9 cellular contexts compared by ENCODE assay signal in genomic region chr2:201235865-201236811, GRCh38. TPM values are rescaled to one million over a fixed set of nuclear protein-coding genes. Genes with fewer than 3 reads are reported as not detected.
DNase-seq lines count a peak whose midpoint lies in the region; TF ChIP-seq lines count a peak whose summit lies in the region.
"Had no signal": no experiment of that assay in that cellular context is flagged by ENCODE, and none has a peak within 500 bp of the region (broad histone marks: within the 10 kb centered on the region; RNA-seq: fewer than 3 reads in every experiment).

No MANE protein-coding gene starts in this region.

- H4K20me1 ChIP-seq in mammary epithelial cell (ENCODE audit: insufficient read depth, low read length), result no peaks in the 10 kb centered on the region

- H3K79me2 ChIP-seq in mammary epithelial cell (ENCODE audit: insufficient read depth, low read length), result peaks cover 20% of the 10 kb centered on the region

- H3K9ac ChIP-seq in mammary epithelial cell (ENCODE audit: insufficient read depth, low read length), result peak overlapping the region; percentile 4

- H3K36me3 ChIP-seq in MG63 (no peaks in the 10 kb centered on the region), mammary epithelial cell (ENCODE audit: insufficient read depth, low read length) (no peaks in the 10 kb centered on the region)

- intact Hi-C loops in mammary epithelial cell (cut with micrococcal nuclease), result loop anchor here (1.0 to 10.0 kb wide), 5 partner anchors 22 to 409 kb away; partner anchors contain the start of genes STRADB, TMEM237 and TRAK2

- H2AFZ ChIP-seq in mammary epithelial cell (ENCODE audit: low read depth, low read length), result peak overlapping the region; percentile 46

- H3K4me3 ChIP-seq in MG63 (no peak overlapping the region), mammary epithelial cell (replicated peaks in 1 of 3; ENCODE audit: insufficient read depth in 1 of 3, low read depth in 2 of 3, low read length in 3 of 3) (peak overlapping the region in 1 of 3 experiments; percentile 12)

- in situ Hi-C loops in mammary epithelial cell (cut with MboI; ENCODE audit: low sequenced_read_pairs in 2 of 2), result loop anchor here in 1 of 2 donors (5.0 to 25.0 kb wide), 2 partner anchors 126 to 376 kb away; a partner anchor contains a TSS

- dilution Hi-C loops in mammary epithelial cell (cut with HindIII; ENCODE audit: low sequenced_read_pairs), result no loop called here

- no peak overlapping the region for H3K27ac ChIP-seq in mammary epithelial cell (ENCODE audit: insufficient read depth, low read depth, low read length)
- H3K27ac ChIP-seq: epithelial cell of prostate had no signal

- no peaks in the 10 kb centered on the region for H3K27me3 ChIP-seq in MG63
- no peaks in the 10 kb centered on the region for H3K27me3 ChIP-seq in mammary epithelial cell (ENCODE audit: insufficient read depth, low read length)

- H3K9me3 ChIP-seq in MG63 (no peaks in the 10 kb centered on the region), mammary epithelial cell (replicated peaks; ENCODE audit: insufficient read depth, low read length) (no peaks in the 10 kb centered on the region)

- H3K4me1 ChIP-seq in mammary epithelial cell (ENCODE audit: insufficient read depth, low read length), result peaks cover 25% of the 10 kb centered on the region

- DNase-seq in DMS79 treated with DMSO at 0.1 percent for 48 hours (lab: John Stamatoyannopoulos, UW) (peak; percentile 57), DMS79 (lab: John Stamatoyannopoulos, UW) (no peak), MG63 (peak; percentile 55), T follicular helper cell (ENCODE audit: low read depth) (peak; percentile 29), mammary epithelial cell (peak; percentile 51), kidney glomerular epithelial cell (lab: John Stamatoyannopoulos, UW) (peak; percentile 59), GOT3 (lab: John Stamatoyannopoulos, UW) (no peak)
- DNase-seq in stimulated activated CD4-positive, alpha-beta T cell treated with anti-CD3 and anti-CD28 coated beads, Interleukin-4, amount 100 ng/mL, for 1 hour, result peak; percentile 20

- peak overlapping the region; percentile 63 for H3K4me2 ChIP-seq in mammary epithelial cell (ENCODE audit: insufficient read depth, low read depth, low read length)

- 38% methylated on average over 14 of the region's 14 CpGs for WGBS in mammary epithelial cell (ENCODE audit: low coverage, missing lambda C conversion rate)

- CTCF ChIA-PET in mammary epithelial cell (lab: Charles Lee; ENCODE audit: low non-redundant PET), result interaction anchor here (0.6 kb wide), 2 partner anchors 13 to 129 kb away, joined by 3 to 6 read pairs; no protein-coding TSS in a partner anchor

- peak; percentile 60 to 64 for TF ChIP-seq CTCF in mammary epithelial cell (conservative IDR thresholded peaks at IDR 0.05 in 1 of 2, IDR thresholded peaks at IDR 0.05 in 1 of 2; ENCODE audit: extremely low read depth in 1 of 2, insufficient read depth in 1 of 2, low read depth in 1 of 2, low read length in 2 of 2)

- no TSS peak for BruUV-seq in mammary epithelial cell (replicated peaks; lab: Mats Ljungman, UMichigan)

RNA-seq across cellular contexts. Expression of gene CASP8, which starts 24.2 kb away (rescaled TPM):
- total RNA-seq in MG63 (2014; rRNA removed; shearing (Covaris generic); ENCODE audit: low replicate concordance), result 16.3 and 23.7 TPM in 2 replicates
- total RNA-seq in mammary epithelial cell, result 10 to 100 TPM; 17.7 to 25.5 TPM
- polyA plus RNA-seq in mammary epithelial cell, result 11.6 TPM
- polyA minus RNA-seq in mammary epithelial cell, result 5.7 TPM

RNA-seq across cellular contexts. Expression of gene CASP10, which starts 53.2 kb away (rescaled TPM):
- total RNA-seq in MG63 (2014; rRNA removed; shearing (Covaris generic); ENCODE audit: low replicate concordance), result 0.91 and 4.7 TPM in 2 replicates
- total RNA-seq in mammary epithelial cell, result 1 to 10 TPM; 4.5 to 5.7 TPM
- 2.9 TPM for polyA plus RNA-seq in mammary epithelial cell
- polyA minus RNA-seq in mammary epithelial cell, result 8.0 TPM

Comparison
In these comparisons a context has a peak if more than half of its experiments do, and no peak if none do; other contexts are left out.
1. DNase-seq: peak in DMS79 treated with DMSO at 0.1 percent for 48 hours (single experiment), MG63 (single experiment), T follicular helper cell (single experiment), mammary epithelial cell (single experiment), kidney glomerular epithelial cell (single experiment) and stimulated activated CD4-positive, alpha-beta T cell treated with anti-CD3 and anti-CD28 coated beads, Interleukin-4, amount 100 ng/mL, for 1 hour (single experiment); none in DMS79 (single experiment) and GOT3 (single experiment).